13 cellular contexts compared by ENCODE assay signal in the genomic region with DNA sequence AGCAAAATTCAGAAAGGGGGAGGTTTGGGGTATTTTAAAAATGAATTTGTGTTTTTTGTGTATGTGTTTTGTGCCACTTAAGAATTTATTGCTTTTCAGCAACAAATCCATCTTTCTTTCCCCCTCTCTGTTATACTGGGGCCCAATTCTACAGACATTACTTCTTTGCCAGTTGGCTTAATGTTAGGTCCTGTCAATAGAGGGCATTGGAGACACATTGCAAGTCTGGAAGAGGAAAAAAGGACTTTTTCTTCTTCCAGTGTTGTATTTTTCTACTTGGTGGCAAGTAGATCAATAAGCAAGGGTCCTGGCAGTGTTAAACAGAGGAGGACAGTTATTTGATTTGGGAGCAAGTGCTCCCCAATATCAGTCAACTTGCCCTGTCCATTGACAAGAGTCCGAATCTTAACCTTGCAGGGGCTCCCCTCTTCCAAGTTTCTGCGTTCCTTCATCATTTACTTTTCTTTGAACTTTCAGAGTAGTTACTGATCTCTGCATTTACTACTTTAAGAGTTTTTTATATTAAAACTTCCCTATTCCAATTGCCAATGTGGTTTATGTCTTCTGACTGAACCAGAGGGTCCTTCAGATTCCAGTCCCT. TPM values are rescaled to one million over a fixed set of nuclear protein-coding genes. Genes with fewer than 3 reads are reported as not detected.
A peak's percentile ranks its signal among the peaks of the same experiment; 100 is the strongest.
DNase-seq lines count a peak whose midpoint lies in the region; ATAC-seq and TF ChIP-seq lines count a peak whose summit lies in the region.
"Had no signal": no experiment of that assay in that cellular context is flagged by ENCODE, and none has a peak within 500 bp of the region (broad histone marks: within the 10 kb centered on the region; RNA-seq: fewer than 3 reads in every experiment).

No MANE protein-coding gene starts in this region.

- no TSS peak for BruUV-seq in PC-3 (replicated peaks; lab: Mats Ljungman, UMichigan)

- H3K4me3 ChIP-seq in GM06990 (replicated peaks; ENCODE audit: low read depth, low read length) = no peak overlapping the region
- no peak overlapping the region for H3K4me3 ChIP-seq in PC-3 (ENCODE audit: low read length)
- no peak overlapping the region for H3K4me3 ChIP-seq in fibroblast of pulmonary artery (replicated peaks; ENCODE audit: low read depth, low read length)
- H3K4me3 ChIP-seq: colonic mucosa had no signal

- DNase-seq in GM06990 (ENCODE audit: extremely low read depth, insufficient read length) (no peak), PC-3 (no peak), fibroblast of pulmonary artery (ENCODE audit: low read depth) (peak; percentile 13), NCI-H1436 (lab: John Stamatoyannopoulos, UW) (no peak), H4 (ENCODE audit: low spot score) (no peak), type B pancreatic cell (ENCODE audit: extremely low spot score, unreplicated experiment) (no peak)
- DNase-seq: activated CD4-positive, alpha-beta memory T cell treated with anti-CD3 and anti-CD28 coated beads for 36 hours; colonic mucosa; Karpas-422; Right ventricle myocardium superior had no signal

- no peaks in the 10 kb centered on the region for H3K27me3 Mint-ChIP-seq in type B pancreatic cell
- H3K27me3 Mint-ChIP-seq: activated CD4-positive, alpha-beta memory T cell treated with anti-CD3 and anti-CD28 coated beads for 36 hours had no signal

- H3K27ac ChIP-seq in 22Rv1 (no peak overlapping the region), PC-3 (ENCODE audit: low read length) (no peak overlapping the region)
- H3K27ac ChIP-seq: colonic mucosa had no signal

- no peaks in the 10 kb centered on the region for H3K4me1 Mint-ChIP-seq in type B pancreatic cell (ENCODE audit: unreplicated experiment)

- H3K36me3 ChIP-seq in GM06990 (ENCODE audit: control insufficient read depth, insufficient read depth, low read length) (no peaks in the 10 kb centered on the region), PC-3 (ENCODE audit: low read depth, low read length) (no peaks in the 10 kb centered on the region)
- H3K36me3 ChIP-seq: colonic mucosa had no signal

- H3K4me3 Mint-ChIP-seq in type B pancreatic cell = no peak overlapping the region
- H3K4me3 Mint-ChIP-seq: activated CD4-positive, alpha-beta memory T cell treated with anti-CD3 and anti-CD28 coated beads for 36 hours had no signal

- H3K36me3 Mint-ChIP-seq in type B pancreatic cell = no peaks in the 10 kb centered on the region
- H3K36me3 Mint-ChIP-seq: activated CD4-positive, alpha-beta memory T cell treated with anti-CD3 and anti-CD28 coated beads for 36 hours had no signal

- no peak overlapping the region for H3K27ac Mint-ChIP-seq in type B pancreatic cell
- H3K27ac Mint-ChIP-seq: activated CD4-positive, alpha-beta memory T cell treated with anti-CD3 and anti-CD28 coated beads for 36 hours had no signal

- CTCF ChIA-PET in PC-3 (lab: Charles Lee) = no interaction called here

- no peaks in the 10 kb centered on the region for H3F3A ChIP-seq in PC-3 (ENCODE audit: low read length, unreplicated experiment)

- no peaks in the 10 kb centered on the region for H3K9me2 ChIP-seq in PC-3 (replicated peaks; ENCODE audit: low read length)

- ATAC-seq in PC-3 (no peak), GM18868 (IDR thresholded peaks at IDR 0.05; ENCODE audit: unreplicated experiment) (no peak)

- TF ChIP-seq CTCF in 22Rv1 (IDR thresholded peaks at IDR 0.05) (peak; percentile 37), GM06990 (IDR thresholded peaks at IDR 0.05; ENCODE audit: insufficient read depth, low read length, poor library complexity, severe bottlenecking) (peak; percentile 61), PC-3 (conservative IDR thresholded peaks at IDR 0.05; ENCODE audit: low read depth, low read length) (peak; percentile 33; the same call in 1 of the 2 replicates), fibroblast of pulmonary artery (IDR thresholded peaks at IDR 0.05; ENCODE audit: low read length, missing control alignments) (peak; percentile 26), type B pancreatic cell (conservative IDR thresholded peaks at IDR 0.05) (no peak)

- no peak overlapping the region for H3K9ac ChIP-seq in PC-3 (ENCODE audit: low read length)

- no peak overlapping the region for H3K4me2 ChIP-seq in PC-3 (ENCODE audit: low read length)

- no peaks in the 10 kb centered on the region for H3K9me3 Mint-ChIP-seq in type B pancreatic cell

- H3K4me1 ChIP-seq in PC-3 (ENCODE audit: insufficient read depth, low read length) = no peaks in the 10 kb centered on the region
- H3K4me1 ChIP-seq: colonic mucosa had no signal

- no peaks in the 10 kb centered on the region for H4K20me1 ChIP-seq in PC-3 (ENCODE audit: low read length)

- no peaks in the 10 kb centered on the region for H3K79me2 ChIP-seq in PC-3 (ENCODE audit: low read length)

- H2AFZ ChIP-seq in PC-3 (ENCODE audit: low read length) = no peak overlapping the region

- H3K27me3 ChIP-seq in GM06990 (replicated peaks; ENCODE audit: control insufficient read depth, insufficient read depth, low read length) (no peaks in the 10 kb centered on the region), PC-3 (ENCODE audit: low read length) (peaks cover 42% of the 10 kb centered on the region)
- H3K27me3 ChIP-seq: colonic mucosa had no signal

- intact Hi-C loops in PC-3 (cut with micrococcal nuclease) = no loop called here

- POLR2A ChIA-PET in PC-3 (lab: Charles Lee; ENCODE audit: unreplicated experiment) = no interaction called here

- no peaks in the 10 kb centered on the region for H3K9me3 ChIP-seq in PC-3 (ENCODE audit: low read length)
- H3K9me3 ChIP-seq: colonic mucosa had no signal

RNA-seq across cellular contexts. Expression of gene SCML4, which starts 23.4 kb away (rescaled TPM):
- total RNA-seq in PC-3 (2014; rRNA removed) (not detected in 2 replicates), type B pancreatic cell (ENCODE audit: low replicate concordance) (0.33 and 0.43 TPM in 2 replicates)
- total RNA-seq in H4 (2014; rRNA removed; shearing (Covaris generic)) = not detected in 2 replicates
- total RNA-seq: pulmonary artery endothelial cell had no signal
